In the genomic region with DNA sequence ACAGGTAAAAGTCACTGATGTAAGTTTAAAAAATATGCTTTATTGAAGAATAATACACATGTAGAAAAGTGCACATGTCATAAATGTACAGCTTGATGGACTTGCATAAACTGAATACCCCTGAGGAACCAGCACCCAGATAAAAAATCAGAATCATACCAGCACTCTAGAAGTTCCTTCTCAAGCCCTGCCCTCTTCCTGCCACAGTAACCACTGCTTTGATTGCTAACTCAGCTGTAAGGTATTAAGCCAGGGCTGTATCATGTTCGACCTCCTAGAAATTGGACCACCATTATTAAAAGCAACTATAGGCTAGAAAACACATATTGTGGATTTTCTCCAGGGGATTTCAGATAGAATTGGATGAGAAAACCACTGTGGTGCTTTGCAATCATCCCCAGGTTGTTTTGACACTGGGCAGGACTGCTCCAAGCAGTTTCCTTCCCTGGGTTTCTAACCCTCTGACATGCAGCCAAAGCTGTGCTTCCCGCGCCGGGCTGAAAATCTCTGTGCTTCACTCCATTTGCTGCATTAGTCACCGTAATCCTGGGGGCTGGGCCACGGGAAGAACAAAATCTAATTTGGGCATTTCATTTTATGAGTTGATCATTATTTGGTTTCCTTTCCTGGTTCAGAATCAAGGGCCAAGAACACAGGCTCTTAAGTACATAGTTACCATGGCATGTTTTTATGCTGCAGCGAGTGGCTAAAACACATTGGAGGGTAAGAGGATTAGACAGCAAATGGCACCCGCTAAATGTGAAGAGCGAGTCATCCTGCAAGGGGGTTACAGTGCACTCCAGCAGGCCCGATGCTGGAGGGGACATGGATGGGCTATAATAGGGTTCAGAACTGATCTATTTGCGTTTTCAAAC, we compare ENCODE assay signal across 11 cellular contexts.
DNase-seq lines count a peak whose midpoint lies in the region; ATAC-seq and TF ChIP-seq lines count a peak whose summit lies in the region.
"Had no signal": no experiment of that assay in that cellular context is flagged by ENCODE, and none has a peak within 500 bp of the region (broad histone marks: within the 10 kb centered on the region; RNA-seq: fewer than 3 reads in every experiment).

No MANE protein-coding gene starts in this region.

- H3K9me3 ChIP-seq in upper lobe of right lung, result peaks cover 4% of the 10 kb centered on the region

- H3K9me3 Mint-ChIP-seq in activated naive CD4-positive, alpha-beta T cell treated with anti-CD3 and anti-CD28 coated beads for 36 hours, result peaks cover 5% of the 10 kb centered on the region
- H3K9me3 Mint-ChIP-seq in activated naive CD8-positive, alpha-beta T cell treated with anti-CD3 and anti-CD28 coated beads, Interleukin-2, amount 10 ng/mL, durations not matched to agents 7 days and 5 days, result peaks cover 11% of the 10 kb centered on the region
- peaks cover 5% of the 10 kb centered on the region for H3K9me3 Mint-ChIP-seq in activated T-helper 2 cell treated with anti-CD3 and anti-CD28 coated beads, Interferon-gamma antibody, Interleukin-2, Interleukin-4, amounts not matched to agents 10 μg/mL and 5 μg/mL and 100 μg/mL, durations not matched to agents 14 hours and 24 hours and 36 hours

- peaks cover 17% of the 10 kb centered on the region for H3K4me1 Mint-ChIP-seq in activated naive CD4-positive, alpha-beta T cell treated with anti-CD3 and anti-CD28 coated beads for 36 hours (ENCODE audit: low read depth)
- H3K4me1 Mint-ChIP-seq in activated naive CD8-positive, alpha-beta T cell treated with anti-CD3 and anti-CD28 coated beads, Interleukin-2, amount 10 ng/mL, durations not matched to agents 7 days and 5 days, result peaks cover 21% of the 10 kb centered on the region
- peaks cover 9% of the 10 kb centered on the region for H3K4me1 Mint-ChIP-seq in activated T-helper 2 cell treated with anti-CD3 and anti-CD28 coated beads, Interferon-gamma antibody, Interleukin-2, Interleukin-4, amounts not matched to agents 10 μg/mL and 5 μg/mL and 100 μg/mL, durations not matched to agents 14 hours and 24 hours and 36 hours (ENCODE audit: low read depth)

- peak; percentile 15 for DNase-seq in activated naive CD4-positive, alpha-beta T cell treated with anti-CD3 and anti-CD28 coated beads for 36 hours
- no peak for DNase-seq in activated naive CD4-positive, alpha-beta T cell treated with anti-CD3 and anti-CD28 coated beads, Interleukin-2, amount 50 U/mL, for 16 hours
- DNase-seq in activated naive CD8-positive, alpha-beta T cell treated with anti-CD3 and anti-CD28 coated beads, Interleukin-2, amount 10 ng/mL, durations not matched to agents 7 days and 5 days, result no peak
- DNase-seq in upper lobe of right lung, result no peak
- no peak for DNase-seq in stimulated activated CD4-positive, alpha-beta T cell treated with anti-CD3 and anti-CD28 coated beads, Interleukin-4, amount 100 ng/mL, for 1 hour
- no peak for DNase-seq in NCI-H1694 treated with DMSO at 0.1 percent for 48 hours (lab: John Stamatoyannopoulos, UW)
- DNase-seq in activated T-helper 2 cell treated with anti-CD3 and anti-CD28 coated beads, Interferon-gamma antibody, Interleukin-2, Interleukin-4, amounts not matched to agents 10 μg/mL and 5 μg/mL and 100 μg/mL, durations not matched to agents 14 hours and 24 hours and 36 hours (ENCODE audit: low spot score), result no peak
- DNase-seq: amniotic stem cell, GOT3, occipital lobe had no signal

- H3K4me1 ChIP-seq in upper lobe of right lung, result no peaks in the 10 kb centered on the region

- no peak overlapping the region for H3K27ac ChIP-seq in upper lobe of right lung

- no peak overlapping the region for H3K4me3 ChIP-seq in upper lobe of right lung

- ATAC-seq in HG03103 (IDR thresholded peaks at IDR 0.05; ENCODE audit: low read depth, unreplicated experiment) (peak; percentile 86), upper lobe of right lung (peak; percentile 62)
- peak; percentile 96 for ATAC-seq in activated naive CD8-positive, alpha-beta T cell treated with anti-CD3 and anti-CD28 coated beads, Interleukin-2, amount 10 ng/mL, durations not matched to agents 7 days and 5 days (ENCODE audit: low read depth)

- no peaks in the 10 kb centered on the region for H3K27me3 ChIP-seq in upper lobe of right lung

- no peak overlapping the region for H3K4me3 Mint-ChIP-seq in activated naive CD4-positive, alpha-beta T cell treated with anti-CD3 and anti-CD28 coated beads for 36 hours
- H3K4me3 Mint-ChIP-seq in activated naive CD8-positive, alpha-beta T cell treated with anti-CD3 and anti-CD28 coated beads, Interleukin-2, amount 10 ng/mL, durations not matched to agents 7 days and 5 days, result peak overlapping the region; percentile 3
- no peak overlapping the region for H3K4me3 Mint-ChIP-seq in activated T-helper 2 cell treated with anti-CD3 and anti-CD28 coated beads, Interferon-gamma antibody, Interleukin-2, Interleukin-4, amounts not matched to agents 10 μg/mL and 5 μg/mL and 100 μg/mL, durations not matched to agents 14 hours and 24 hours and 36 hours (ENCODE audit: low read depth)

- no peaks in the 10 kb centered on the region for H3K36me3 ChIP-seq in upper lobe of right lung

- no peak for TF ChIP-seq CTCF in upper lobe of right lung (IDR thresholded peaks at IDR 0.05)

- intact Hi-C loops in activated naive CD4-positive, alpha-beta T cell treated with anti-CD3 and anti-CD28 coated beads for 36 hours (cut with micrococcal nuclease), result no loop called here
- intact Hi-C loops in upper lobe of right lung (cut with DNase I), result no loop called here
- intact Hi-C loops in activated T-helper 2 cell treated with anti-CD3 and anti-CD28 coated beads, Interferon-gamma antibody, Interleukin-2, Interleukin-4, amounts not matched to agents 10 μg/mL and 5 μg/mL and 100 μg/mL, durations not matched to agents 14 hours and 24 hours and 36 hours (cut with micrococcal nuclease), result no loop called here

- no peaks in the 10 kb centered on the region for H3K36me3 Mint-ChIP-seq in activated naive CD4-positive, alpha-beta T cell treated with anti-CD3 and anti-CD28 coated beads for 36 hours (ENCODE audit: low read depth)
- H3K36me3 Mint-ChIP-seq in activated naive CD8-positive, alpha-beta T cell treated with anti-CD3 and anti-CD28 coated beads, Interleukin-2, amount 10 ng/mL, durations not matched to agents 7 days and 5 days, result no peaks in the 10 kb centered on the region
- no peaks in the 10 kb centered on the region for H3K36me3 Mint-ChIP-seq in activated T-helper 2 cell treated with anti-CD3 and anti-CD28 coated beads, Interferon-gamma antibody, Interleukin-2, Interleukin-4, amounts not matched to agents 10 μg/mL and 5 μg/mL and 100 μg/mL, durations not matched to agents 14 hours and 24 hours and 36 hours (ENCODE audit: low read depth)

- POLR2A ChIA-PET in activated naive CD8-positive, alpha-beta T cell treated with anti-CD3 and anti-CD28 coated beads, Interleukin-2, amount 10 ng/mL, durations not matched to agents 7 days and 5 days (lab: Charles Lee), result no interaction called here

- H3K27ac Mint-ChIP-seq in activated naive CD4-positive, alpha-beta T cell treated with anti-CD3 and anti-CD28 coated beads for 36 hours, result no peak overlapping the region
- H3K27ac Mint-ChIP-seq in activated naive CD8-positive, alpha-beta T cell treated with anti-CD3 and anti-CD28 coated beads, Interleukin-2, amount 10 ng/mL, durations not matched to agents 7 days and 5 days, result no peak overlapping the region
- no peak overlapping the region for H3K27ac Mint-ChIP-seq in activated T-helper 2 cell treated with anti-CD3 and anti-CD28 coated beads, Interferon-gamma antibody, Interleukin-2, Interleukin-4, amounts not matched to agents 10 μg/mL and 5 μg/mL and 100 μg/mL, durations not matched to agents 14 hours and 24 hours and 36 hours

- CTCF ChIA-PET in activated naive CD4-positive, alpha-beta T cell treated with anti-CD3 and anti-CD28 coated beads for 36 hours (lab: Charles Lee), result no interaction called here

- H3K27me3 Mint-ChIP-seq in activated naive CD4-positive, alpha-beta T cell treated with anti-CD3 and anti-CD28 coated beads for 36 hours (ENCODE audit: low read depth), result peaks cover 10% of the 10 kb centered on the region
- H3K27me3 Mint-ChIP-seq in activated naive CD8-positive, alpha-beta T cell treated with anti-CD3 and anti-CD28 coated beads, Interleukin-2, amount 10 ng/mL, durations not matched to agents 7 days and 5 days, result peaks cover 26% of the 10 kb centered on the region
- peaks cover 39% of the 10 kb centered on the region for H3K27me3 Mint-ChIP-seq in activated T-helper 2 cell treated with anti-CD3 and anti-CD28 coated beads, Interferon-gamma antibody, Interleukin-2, Interleukin-4, amounts not matched to agents 10 μg/mL and 5 μg/mL and 100 μg/mL, durations not matched to agents 14 hours and 24 hours and 36 hours (ENCODE audit: low read depth)
